Comparison of ENCODE assay signal across 8 cellular contexts in the genomic region with DNA sequence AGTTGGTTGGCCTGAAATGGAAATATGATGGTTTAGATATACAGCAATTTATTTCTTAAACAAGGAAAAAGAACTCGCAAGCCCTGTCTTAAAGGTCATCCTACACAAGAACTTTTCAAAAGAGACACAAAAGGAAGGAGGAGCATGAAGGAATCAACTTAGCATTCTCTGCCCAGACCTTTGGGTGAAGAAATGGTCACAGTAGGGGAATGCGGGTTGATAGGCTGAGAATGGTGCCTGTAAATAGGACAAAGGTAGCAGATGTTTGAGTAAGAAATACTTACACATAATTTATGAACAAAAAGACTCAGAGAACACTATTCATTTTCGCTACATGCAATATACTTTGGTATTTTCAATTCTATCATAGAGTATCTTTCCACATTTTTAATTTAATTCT. TPM values are rescaled to one million over a fixed set of nuclear protein-coding genes. Genes with fewer than 3 reads are reported as not detected.
"Had no signal": no experiment of that assay in that cellular context is flagged by ENCODE, and none has a peak within 500 bp of the region (broad histone marks: within the 10 kb centered on the region; RNA-seq: fewer than 3 reads in every experiment).

No MANE protein-coding gene starts in this region.

- H3K27ac Mint-ChIP-seq: GM23338, H9 had no signal

- FAIRE-seq: H1, H54, HTR-8/SVneo had no signal

- H3K4me3 Mint-ChIP-seq: GM23338, H9 had no signal

- H3K4me3 ChIP-seq: GM23338 had no signal

- H3K9me3 Mint-ChIP-seq: GM23338, H9 had no signal

- H3K4me2 ChIP-seq: GM23338 had no signal

- DNase-seq: H9, HCEC 1CT, IMR-90 had no signal

- H2AFZ ChIP-seq: GM23338 had no signal

- ATAC-seq: GM23338 had no signal

RNA-seq across cellular contexts. Expression of a gene that starts 15.0 kb away (rescaled TPM):
- total RNA-seq: GM23338, H9, HT-29, IMR-90 had no signal
- polyA plus RNA-seq: GM23338, H1, IMR-90 had no signal
